Comparison of ENCODE assay signal across 8 cellular contexts in genomic region chrX:101759000-101759399, GRCh38.
DNase-seq lines count a peak whose midpoint lies in the region; ATAC-seq and TF ChIP-seq lines count a peak whose summit lies in the region.

No MANE protein-coding gene starts in this region.

- in situ Hi-C loops in astrocyte of the cerebellum (cut with HindIII; ENCODE audit: low sequenced_read_pairs), result no loop called here

- no peaks in the 10 kb centered on the region for H3K36me3 ChIP-seq in OCI-LY1 (ENCODE audit: insufficient read depth, low read length)

- H3K4me2 ChIP-seq in OCI-LY1 (ENCODE audit: low read length), result no peak overlapping the region

- peak; percentile 80 for ATAC-seq in HG02763 (IDR thresholded peaks at IDR 0.05; ENCODE audit: unreplicated experiment)

- H2AFZ ChIP-seq in OCI-LY1 (ENCODE audit: low read length), result no peak overlapping the region

- H3K79me2 ChIP-seq in OCI-LY1 (ENCODE audit: insufficient read depth, low read length), result no peaks in the 10 kb centered on the region

- no peaks in the 10 kb centered on the region for H3K9me2 ChIP-seq in OCI-LY1 (ENCODE audit: low read depth, low read length)

- no peaks in the 10 kb centered on the region for H3K4me1 ChIP-seq in OCI-LY1 (ENCODE audit: insufficient read depth, low read length, severe bottlenecking)

- H4K20me1 ChIP-seq in OCI-LY1 (ENCODE audit: insufficient read depth, low read length), result no peaks in the 10 kb centered on the region

- no peaks in the 10 kb centered on the region for H3K9me3 ChIP-seq in OCI-LY1 (ENCODE audit: low read length)

- H3K27ac ChIP-seq in 22Rv1 (no peak overlapping the region), OCI-LY1 (ENCODE audit: low read depth, low read length, poor library complexity, severe bottlenecking) (no peak overlapping the region)

- H3K27me3 ChIP-seq in OCI-LY1 (ENCODE audit: insufficient read depth, low read length), result no peaks in the 10 kb centered on the region

- H3F3A ChIP-seq in OCI-LY1 (ENCODE audit: insufficient read depth, low read length), result no peaks in the 10 kb centered on the region

- no peak overlapping the region for H3K9ac ChIP-seq in OCI-LY1 (ENCODE audit: low read length)

- peak; percentile 50 for DNase-seq in GM12865 (ENCODE audit: low read depth)
- DNase-seq in astrocyte of the cerebellum (ENCODE audit: low read depth), result peak; percentile 11
- peak; percentile 43 for DNase-seq in iris pigment epithelial cell (ENCODE audit: low read depth)
- DNase-seq in stimulated activated CD8-positive, alpha-beta memory T cell treated with anti-CD3 and anti-CD28 coated beads, Interleukin-4, amount 100 ng/mL, for 48 hours, result peak; percentile 27
- DNase-seq in NCI-H524 treated with DMSO at 0.1 percent for 48 hours (lab: John Stamatoyannopoulos, UW), result no peak

- TF ChIP-seq CTCF in 22Rv1 (IDR thresholded peaks at IDR 0.05), result peak; percentile 56
- peak; percentile 37 for TF ChIP-seq CTCF in GM12865 (IDR thresholded peaks at IDR 0.05; ENCODE audit: insufficient read depth, low read depth, low read length, missing control alignments)
- peak; percentile 34; the same call in 1 of the 2 replicates for TF ChIP-seq CTCF in OCI-LY1 (IDR thresholded peaks at IDR 0.05; ENCODE audit: low read length)
- TF ChIP-seq CTCF in astrocyte of the cerebellum (IDR thresholded peaks at IDR 0.05; ENCODE audit: low read depth, low read length, missing control alignments), result peak; percentile 41

- H3K4me3 ChIP-seq in GM12865 (ENCODE audit: low read depth, low read length), result no peak overlapping the region
- no peak overlapping the region for H3K4me3 ChIP-seq in OCI-LY1 (ENCODE audit: low read depth, low read length, poor library complexity, severe bottlenecking)
- no peak overlapping the region for H3K4me3 ChIP-seq in astrocyte of the cerebellum (ENCODE audit: low read depth, low read length)
